33 cellular contexts compared by ENCODE assay signal in genomic region chrX:28324306-28324705, GRCh38.
"Had no signal": no experiment of that assay in that cellular context is flagged by ENCODE, and none has a peak within 500 bp of the region (broad histone marks: within the 10 kb centered on the region; RNA-seq: fewer than 3 reads in every experiment).

No MANE protein-coding gene starts in this region.

- H3K9ac ChIP-seq: parathyroid adenoma had no signal

- DNase-seq: activated CD4-positive, alpha-beta memory T cell treated with anti-CD3 and anti-CD28 coated beads for 36 hours; activated CD4-positive, alpha-beta T cell treated with anti-CD3 and anti-CD28 coated beads, Interleukin-2, amount 10 ng/mL, durations not matched to agents 24 days and 14 days; activated CD4-positive, CD25-positive, alpha-beta regulatory T cell treated with anti-CD3 and anti-CD28 coated beads, Interleukin-2, amount 50 U/mL, for 72 hours; activated CD8-positive, alpha-beta memory T cell treated with anti-CD3 and anti-CD28 coated beads, Interleukin-2, amount 50 U/mL, for 4 hours; activated effector memory CD4-positive, alpha-beta T cell treated with anti-CD3 and anti-CD28 coated beads, Interleukin-2, amount 50 U/mL, for 16 hours; activated naive CD4-positive, alpha-beta T cell treated with anti-CD3 and anti-CD28 coated beads for 36 hours; activated naive CD8-positive, alpha-beta T cell treated with anti-CD3 and anti-CD28 coated beads for 36 hours; activated T-cell treated with anti-CD3 and anti-CD28 coated beads, Interleukin-2, amount 50 U/mL, for 1 hour; adrenal gland; cerebellar nuclear complex; colonic mucosa; dorsolateral prefrontal cortex; effector memory CD8-positive, alpha-beta T cell; head of caudate nucleus; hippocampal formation; left colon; mammary epithelial cell; midbrain; naive thymus-derived CD4-positive, alpha-beta T cell; occipital lobe; psoas muscle; stimulated activated CD4-positive, alpha-beta T cell treated with anti-CD3 and anti-CD28 coated beads, Interleukin-15, amount 100 ng/mL, for 24 hours; stimulated activated CD4-positive, alpha-beta T cell treated with anti-CD3 and anti-CD28 coated beads, Interleukin-2, amount 100 ng/mL, for 24 hours; stimulated activated naive B cell treated with anti-CD40 and anti-IgM and Interleukin-4, amounts not matched to agents 10 μg/mL and 1 μg/mL and 100 μg/mL, for 72 hours; stomach; T-helper 17 cell; T1000; thyroid gland; upper lobe of right lung; WERI-Rb-1 had no signal

- H3K27me3 ChIP-seq: adrenal gland, ascending aorta, cardiac muscle cell, colonic mucosa, stomach, thyroid gland, upper lobe of right lung had no signal

- H3K27ac ChIP-seq: adrenal gland, ascending aorta, cardiac muscle cell, colonic mucosa, dorsolateral prefrontal cortex, parathyroid adenoma, psoas muscle, stomach, thyroid gland, upper lobe of right lung, WERI-Rb-1 had no signal

- H3K9me3 ChIP-seq: adrenal gland, ascending aorta, colonic mucosa, psoas muscle, stomach, thyroid gland, upper lobe of right lung had no signal

- H3K4me3 ChIP-seq: adrenal gland, ascending aorta, cardiac muscle cell, colonic mucosa, dorsolateral prefrontal cortex, psoas muscle, stomach, thyroid gland, upper lobe of right lung had no signal

- H3K79me2 ChIP-seq: parathyroid adenoma had no signal

- H3K36me3 ChIP-seq: adrenal gland, ascending aorta, cardiac muscle cell, colonic mucosa, stomach, thyroid gland, upper lobe of right lung, WERI-Rb-1 had no signal

- ATAC-seq: effector memory CD8-positive, alpha-beta T cell; left colon; naive thymus-derived CD4-positive, alpha-beta T cell; psoas muscle; stimulated activated naive B cell treated with anti-CD40 and anti-IgM and Interleukin-4, amounts not matched to agents 10 μg/mL and 1 μg/mL and 100 μg/mL, for 72 hours; T-helper 17 cell; upper lobe of right lung had no signal

- H3K4me1 ChIP-seq: adrenal gland, ascending aorta, colonic mucosa, parathyroid adenoma, psoas muscle, stomach, thyroid gland, upper lobe of right lung had no signal
